ENCODE assay signal across 8 cellular contexts in the genomic region with DNA sequence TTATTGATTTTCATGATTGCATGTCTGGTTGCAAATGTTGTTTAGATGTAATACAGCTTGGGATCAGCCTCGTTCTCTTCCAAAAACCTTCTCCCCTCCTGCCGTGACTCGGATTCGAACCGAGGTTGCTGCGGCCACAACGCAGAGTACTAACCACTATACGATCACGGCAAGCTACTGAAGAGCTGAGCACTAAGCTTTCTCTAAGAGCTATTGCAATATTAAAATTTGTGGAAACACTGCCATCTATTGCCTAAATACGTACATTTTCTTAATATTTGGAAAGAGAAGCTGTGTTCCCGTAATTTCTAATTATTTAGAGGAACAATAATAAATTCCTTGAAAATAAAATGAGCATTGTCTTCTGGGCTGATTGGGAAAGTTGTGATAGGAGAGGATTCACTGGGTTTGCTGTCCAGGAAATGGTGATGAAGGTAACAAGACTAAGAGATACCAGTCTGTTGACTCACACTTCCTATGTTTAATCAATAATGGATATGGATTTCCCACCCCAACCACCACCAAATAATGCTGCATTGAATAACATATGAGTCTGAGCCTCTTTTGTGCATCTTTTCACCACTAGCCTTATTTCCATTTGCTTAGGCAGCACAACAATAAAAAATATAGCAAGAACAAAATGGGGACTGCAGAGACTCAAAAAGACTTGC.
DNase-seq lines count a peak whose midpoint lies in the region; ATAC-seq, FAIRE-seq and TF ChIP-seq lines count a peak whose summit lies in the region.

No MANE protein-coding gene starts in this region.

- ATAC-seq in K562 (peak; percentile 86), HG02763 (IDR thresholded peaks at IDR 0.05; ENCODE audit: unreplicated experiment) (no peak), HG03039 (IDR thresholded peaks at IDR 0.05; ENCODE audit: unreplicated experiment) (no peak)

- TF ChIP-seq EP300 in K562 (IDR thresholded peaks at IDR 0.05; ENCODE audit: low read length), result no peak

- no peaks in the 10 kb centered on the region for H3K79me2 ChIP-seq in K562 (ENCODE audit: control insufficient read depth, insufficient read depth, low read length)

- TF ChIP-seq CTCF in K562 (IDR thresholded peaks at IDR 0.05 in 2 of 3, conservative IDR thresholded peaks at IDR 0.05 in 1 of 3; ENCODE audit: insufficient read depth in 2 of 3, low read depth in 1 of 3, low read length in 3 of 3) (peak in 2 of 3 experiments; percentile 40 to 49; a peak in 2 of 6 replicates), GM10266 (IDR thresholded peaks at IDR 0.05; ENCODE audit: control insufficient read depth, insufficient read depth, low read depth, missing control alignments) (no peak)

- H3K27me3 ChIP-seq in K562 (ENCODE audit: control insufficient read depth in 2 of 2, insufficient read depth in 2 of 2, low read length in 2 of 2), result no peaks in the 10 kb centered on the region

- peak; percentile 39 to 53 for TF ChIP-seq RAD21 in K562 (CRISPR knock-in tag; conservative IDR thresholded peaks at IDR 0.05 in 1 of 2, IDR thresholded peaks at IDR 0.05 in 1 of 2)

- H3K4me3 ChIP-seq in K562, result no peak overlapping the region

- TF ChIP-seq POLR2A in K562 (conservative IDR thresholded peaks at IDR 0.05), result no peak

- CTCF ChIA-PET in K562 (lab: Yijun Ruan, JAX; ENCODE audit: low intra/inter-chr PET ratio), result no interaction called here

- peak overlapping the region; percentile 62 for H3K4me2 ChIP-seq in K562 (ENCODE audit: insufficient read depth, low read length)

- peaks cover 0 to 20% of the 10 kb centered on the region in 2 experiments; a peak in 4 of 5 replicates for H3K4me1 ChIP-seq in K562 (replicated peaks in 1 of 2; ENCODE audit: control insufficient read depth in 2 of 2, insufficient read depth in 2 of 2, low read length in 2 of 2)

- H3K27ac ChIP-seq in K562 (ENCODE audit: extremely low read depth, low read depth, low read length), result peak overlapping the region; percentile 50; the same call in 1 of the 3 replicates

- H4K20me1 ChIP-seq in K562 (replicated peaks; ENCODE audit: control insufficient read depth, insufficient read depth, low read length), result no peaks in the 10 kb centered on the region

- no peak overlapping the region for H3K9ac ChIP-seq in K562 (ENCODE audit: insufficient read depth in 1 of 2, low read depth in 2 of 2, low read length in 2 of 2)

- no peaks in the 10 kb centered on the region for H3K9me1 ChIP-seq in K562 (ENCODE audit: control insufficient read depth, insufficient read depth, low read length)

- POLR2A ChIA-PET in K562 (lab: Yijun Ruan, JAX), result interaction anchor here (0.9 to 1.5 kb wide), 2 partner anchors 9 to 24 kb away, joined by 3 to 4 read pairs; no protein-coding TSS in a partner anchor

- peak; percentile 59 for FAIRE-seq in K562 (lab: Jason Lieb, UNC)

- H3K9me3 ChIP-seq in K562 (replicated peaks; ENCODE audit: control insufficient read depth, insufficient read depth, low read depth, low read length), result peaks cover 5% of the 10 kb centered on the region

- no TSS peak for BruUV-seq in K562 (replicated peaks; lab: Mats Ljungman, UMichigan)

- intact Hi-C loops in K562 (cut with micrococcal nuclease), result loop anchor here (2.0 kb wide), 1 partner anchor 1007 kb away; no protein-coding TSS in a partner anchor

- peak; percentile 13 for DNase-seq in GF-D8 (lab: John Stamatoyannopoulos, UW)
- peak; percentile 14 for DNase-seq in NCI-H146 (lab: John Stamatoyannopoulos, UW)
- DNase-seq in K562 (ENCODE audit: extremely low read depth in 1 of 4, low spot score in 3 of 4), result peak in 2 of 4 experiments; percentile 7 to 48
- DNase-seq in left kidney (ENCODE audit: low read depth, low spot score), result peak; percentile 61
- DNase-seq in GM10266 (ENCODE audit: extremely low spot score), result no peak
- no peak for DNase-seq in activated naive CD4-positive, alpha-beta T cell (lab: John Stamatoyannopoulos, UW)

- no peaks in the 10 kb centered on the region for H3K36me3 ChIP-seq in K562 (ENCODE audit: control insufficient read depth, insufficient read depth, low read length)

- H2AFZ ChIP-seq in K562 (ENCODE audit: low read depth, low read length), result peak overlapping the region; percentile 31; the same call in 1 of the 2 replicates

- 6% methylated on average over 11 of the region's 11 CpGs for WGBS in K562 (ENCODE audit: insufficient coverage, low coverage, missing lambda C conversion rate)

- in situ Hi-C loops in K562 (cut with MboI), result loop anchor here (25.0 kb wide), 2 partner anchors 703 to 997 kb away; no protein-coding TSS in a partner anchor

TF ChIP-seq in K562, 482 proteins besides CTCF, POLR2A, EP300 and RAD21:
- no peak for TF ChIP-seq TCFL5 (CRISPR knock-in tag; conservative IDR thresholded peaks at IDR 0.05)
- peak; percentile 93 for TF ChIP-seq POLR2H (tag; IDR thresholded peaks at IDR 0.05; ENCODE audit: low read depth)
- peak; percentile 97 for TF ChIP-seq TBP (optimal IDR thresholded peaks at IDR 0.05; ENCODE audit: low read depth, low read length)
- TF ChIP-seq, protein P1, sequence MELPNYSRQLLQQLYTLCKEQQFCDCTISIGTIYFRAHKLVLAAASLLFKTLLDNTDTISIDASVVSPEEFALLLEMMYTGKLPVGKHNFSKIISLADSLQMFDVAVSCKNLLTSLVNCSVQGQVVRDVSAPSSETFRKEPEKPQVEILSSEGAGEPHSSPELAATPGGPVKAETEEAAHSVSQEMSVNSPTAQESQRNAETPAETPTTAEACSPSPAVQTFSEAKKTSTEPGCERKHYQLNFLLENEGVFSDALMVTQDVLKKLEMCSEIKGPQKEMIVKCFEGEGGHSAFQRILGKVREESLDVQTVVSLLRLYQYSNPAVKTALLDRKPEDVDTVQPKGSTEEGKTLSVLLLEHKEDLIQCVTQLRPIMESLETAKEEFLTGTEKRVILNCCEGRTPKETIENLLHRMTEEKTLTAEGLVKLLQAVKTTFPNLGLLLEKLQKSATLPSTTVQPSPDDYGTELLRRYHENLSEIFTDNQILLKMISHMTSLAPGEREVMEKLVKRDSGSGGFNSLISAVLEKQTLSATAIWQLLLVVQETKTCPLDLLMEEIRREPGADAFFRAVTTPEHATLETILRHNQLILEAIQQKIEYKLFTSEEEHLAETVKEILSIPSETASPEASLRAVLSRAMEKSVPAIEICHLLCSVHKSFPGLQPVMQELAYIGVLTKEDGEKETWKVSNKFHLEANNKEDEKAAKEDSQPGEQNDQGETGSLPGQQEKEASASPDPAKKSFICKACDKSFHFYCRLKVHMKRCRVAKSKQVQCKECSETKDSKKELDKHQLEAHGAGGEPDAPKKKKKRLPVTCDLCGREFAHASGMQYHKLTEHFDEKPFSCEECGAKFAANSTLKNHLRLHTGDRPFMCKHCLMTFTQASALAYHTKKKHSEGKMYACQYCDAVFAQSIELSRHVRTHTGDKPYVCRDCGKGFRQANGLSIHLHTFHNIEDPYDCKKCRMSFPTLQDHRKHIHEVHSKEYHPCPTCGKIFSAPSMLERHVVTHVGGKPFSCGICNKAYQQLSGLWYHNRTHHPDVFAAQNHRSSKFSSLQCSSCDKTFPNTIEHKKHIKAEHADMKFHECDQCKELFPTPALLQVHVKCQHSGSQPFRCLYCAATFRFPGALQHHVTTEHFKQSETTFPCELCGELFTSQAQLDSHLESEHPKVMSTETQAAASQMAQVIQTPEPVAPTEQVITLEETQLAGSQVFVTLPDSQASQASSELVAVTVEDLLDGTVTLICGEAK (IDR thresholded peaks at IDR 0.05), result 0 out of 2 replicates have a peak, but pooled peaks have one; percentile 27
- TF ChIP-seq, protein P1 (CRISPR knock-in tag; IDR thresholded peaks at IDR 0.05), result no peak
- TF ChIP-seq POLR3A (IDR thresholded peaks at IDR 0.05; ENCODE audit: borderline replicate concordance, extremely low read depth, insufficient read depth, insufficient read length), result peak; percentile 76

Comparison
In these comparisons a context has a peak if more than half of its experiments do, and no peak if none do; other contexts are left out.
1. DNase-seq: peak in GF-D8 (single experiment), NCI-H146 (single experiment) and left kidney (single experiment); none in GM10266 (single experiment) and activated naive CD4-positive, alpha-beta T cell (0 of 4).